In genomic region chr7:4143511-4144160, GRCh38 we compare ENCODE assay signal across 24 cellular contexts.
"Had no signal": no experiment of that assay in that cellular context is flagged by ENCODE, and none has a peak within 500 bp of the region (broad histone marks: within the 10 kb centered on the region; RNA-seq: fewer than 3 reads in every experiment).

No MANE protein-coding gene starts in this region.

- ATAC-seq: right lobe of liver; stimulated activated memory B cell treated with anti-CD40 and anti-IgM and Interleukin-4, amounts not matched to agents 10 μg/mL and 1 μg/mL and 100 μg/mL, for 72 hours; T-helper 17 cell had no signal

- H3K9me3 ChIP-seq: esophagus squamous epithelium, left ventricle myocardium inferior, right lobe of liver, upper lobe of left lung had no signal

- H3K27me3 ChIP-seq: brain microvascular endothelial cell, right lobe of liver, upper lobe of left lung had no signal

- H3K4me1 ChIP-seq: left ventricle myocardium inferior, right lobe of liver, upper lobe of left lung had no signal

- DNase-seq: activated CD4-positive, alpha-beta memory T cell treated with anti-CD3 and anti-CD28 coated beads, Interleukin-2, amount 10 ng/mL, durations not matched to agents 7 days and 5 days; activated CD4-positive, alpha-beta T cell treated with anti-CD3 and anti-CD28 coated beads, Interleukin-2, amount 10 ng/mL, durations not matched to agents 7 days and 5 days; activated CD4-positive, CD25-positive, alpha-beta regulatory T cell treated with anti-CD3 and anti-CD28 coated beads, Interleukin-2, amount 50 U/mL, for 72 hours; activated CD8-positive, alpha-beta memory T cell treated with anti-CD3 and anti-CD28 coated beads, Interleukin-2, amount 50 U/mL, for 48 hours; activated gamma-delta T cell; activated naive CD4-positive, alpha-beta T cell treated with anti-CD3 and anti-CD28 coated beads, Interleukin-2, amount 10 ng/mL, durations not matched to agents 7 days and 5 days; activated naive CD8-positive, alpha-beta T cell treated with anti-CD3 and anti-CD28 coated beads, Interleukin-2, amount 10 ng/mL, durations not matched to agents 7 days and 5 days; activated T-cell treated with anti-CD3 and anti-CD28 coated beads, Interleukin-2, amount 50 U/mL, for 24 hours; brain microvascular endothelial cell; cortex of kidney; esophagus squamous epithelium; left ventricle myocardium inferior; mammary epithelial cell; naive B cell; stimulated activated CD4-positive, alpha-beta T cell treated with anti-CD3 and anti-CD28 coated beads, Interleukin-4, amount 100 ng/mL, for 24 hours; stimulated activated naive CD8-positive, alpha-beta T cell treated with anti-CD3 and anti-CD28 coated beads, Interleukin-15, amount 100 ng/mL, for 72 hours; substantia nigra; T-helper 17 cell; T1000 had no signal

- H3K27ac ChIP-seq: brain microvascular endothelial cell, epithelial cell of prostate, esophagus squamous epithelium, left ventricle myocardium inferior, right lobe of liver, skin epidermis, upper lobe of left lung had no signal

- H3K4me3 ChIP-seq: right lobe of liver, skin epidermis had no signal

- H3K36me3 ChIP-seq: brain microvascular endothelial cell, esophagus squamous epithelium, left ventricle myocardium inferior, right lobe of liver, upper lobe of left lung had no signal
